Comparison of ENCODE assay signal across 13 cellular contexts in genomic region chr11:7677071-7677470, GRCh38. TPM values are rescaled to one million over a fixed set of nuclear protein-coding genes. Genes with fewer than 3 reads are reported as not detected.
DNase-seq lines count a peak whose midpoint lies in the region; TF ChIP-seq lines count a peak whose summit lies in the region.
"Had no signal": no experiment of that assay in that cellular context is flagged by ENCODE, and none has a peak within 500 bp of the region (broad histone marks: within the 10 kb centered on the region; RNA-seq: fewer than 3 reads in every experiment).

No MANE protein-coding gene starts in this region.

- no peak for DNase-seq in HEK293T (ENCODE audit: extremely low spot score)
- DNase-seq in RWPE1 (ENCODE audit: low spot score) = peak; percentile 32
- DNase-seq in epithelial cell of esophagus (ENCODE audit: low read depth) = peak; percentile 95
- DNase-seq in renal cortical epithelial cell (ENCODE audit: low read depth) = peak; percentile 50
- DNase-seq in T-helper 1 cell = no peak
- no peak for DNase-seq in AG08395 (ENCODE audit: low spot score)
- DNase-seq in anterior cingulate cortex (lab: John Stamatoyannopoulos, UW) = no peak
- DNase-seq: activated CD8-positive, alpha-beta T cell treated with anti-CD3 and anti-CD28 coated beads for 36 hours; activated gamma-delta T cell treated with Interleukin-2 at 50 U/mL for 16 hours; left cardiac atrium; NCI-H345; small intestine; substantia nigra had no signal

- TF ChIP-seq CTCF in RWPE1 (conservative IDR thresholded peaks at IDR 0.05; ENCODE audit: low read depth) = no peak
- TF ChIP-seq CTCF in epithelial cell of esophagus (IDR thresholded peaks at IDR 0.05; ENCODE audit: insufficient read depth, low read depth, low read length, missing control alignments) = no peak

- POLR2A ChIA-PET in HEK293T (lab: Yijun Ruan, JAX) (interaction anchor here (1.7 kb wide), 1 partner anchor 10 kb away, joined by 6 read pairs; no protein-coding TSS in a partner anchor), RWPE1 (lab: Yijun Ruan, JAX; ENCODE audit: low non-redundant PET) (interaction anchor here (0.8 kb wide), 1 partner anchor 10 kb away, joined by 3 read pairs; no protein-coding TSS in a partner anchor)

- H3K27ac ChIP-seq in RWPE1 = no peak overlapping the region

- CTCF ChIA-PET in HEK293T (lab: Yijun Ruan, JAX) = interaction anchor here (0.7 to 1.7 kb wide), 4 partner anchors 10 to 198 kb away, joined by 3 to 6 read pairs (median 4); no protein-coding TSS in a partner anchor
- CTCF ChIA-PET in RWPE1 (lab: Yijun Ruan, JAX) = interaction anchor here (0.6 to 1.1 kb wide), 4 partner anchors 12 to 592 kb away, joined by 3 to 4 read pairs (median 3); no protein-coding TSS in a partner anchor

- H3K4me3 ChIP-seq in epithelial cell of esophagus (ENCODE audit: low read length) = no peak overlapping the region

TF ChIP-seq in HEK293T, 16 proteins besides CTCF, POLR2A, EP300 and RAD21:
- TF ChIP-seq PKNOX1 (IDR thresholded peaks at IDR 0.05) (peak; percentile 34), HDGF (IDR thresholded peaks at IDR 0.05; ENCODE audit: borderline replicate concordance) (no peak), CTBP1 (IDR thresholded peaks at IDR 0.05; ENCODE audit: borderline replicate concordance) (peak; percentile 43; the same call in 1 of the 2 replicates)

RNA-seq across cellular contexts. Expression of gene CYB5R2, which starts 3.8 kb away (rescaled TPM):
- 1.1 and 4.0 TPM in 2 replicates for total RNA-seq in renal cortical epithelial cell

RNA-seq across cellular contexts. Expression of gene OVCH2, which starts 29.2 kb away (rescaled TPM):
- 0.40 TPM in 1 of 2 replicates, not detected in the other for total RNA-seq in renal cortical epithelial cell
- total RNA-seq: activated CD8-positive, alpha-beta T cell treated with anti-CD3 and anti-CD28 coated beads for 36 hours; left cardiac atrium had no signal

Comparison
In these comparisons a context has a peak if more than half of its experiments do, and no peak if none do; other contexts are left out.
1. DNase-seq: peak in RWPE1 (single experiment), epithelial cell of esophagus (single experiment) and renal cortical epithelial cell (single experiment); none in HEK293T (single experiment), T-helper 1 cell (0 of 5), AG08395 (single experiment) and anterior cingulate cortex (0 of 58).